8 cellular contexts compared by ENCODE assay signal in genomic region chr17:30708241-30709078, GRCh38.
DNase-seq lines count a peak whose midpoint lies in the region; FAIRE-seq and TF ChIP-seq lines count a peak whose summit lies in the region.
"Not testable (repeated sequence)": the region's sequence is repeated elsewhere in the genome, so short reads cannot be mapped to it uniquely, and the experiment has no call there.

No MANE protein-coding gene starts in this region.

- not testable (repeated sequence) for FAIRE-seq in H54 (lab: Jason Lieb, UNC)

- H3K4me1 Mint-ChIP-seq in CD4-positive, alpha-beta memory T cell: peaks cover 15 to 42% (median 28%) of the 10 kb centered on the region in 4 donors

- TF ChIP-seq CTCF in SK-N-SH (IDR thresholded peaks at IDR 0.05); fibroblast of lung (conservative IDR thresholded peaks at IDR 0.05 in 1 of 2, IDR thresholded peaks at IDR 0.05 in 1 of 2; ENCODE audit: low read depth in 1 of 2, low read length in 2 of 2): not testable (repeated sequence)

- peaks cover 33% of the 10 kb centered on the region for H4K20me1 ChIP-seq in SK-N-SH (ENCODE audit: insufficient read depth)
- H4K20me1 ChIP-seq in fibroblast of lung (ENCODE audit: control insufficient read depth, extremely low read depth, insufficient read depth, low read length): not testable (repeated sequence)

- H3K79me2 ChIP-seq in SK-N-SH (ENCODE audit: insufficient read depth): peaks cover 40% of the 10 kb centered on the region
- H3K79me2 ChIP-seq in fibroblast of lung (ENCODE audit: control insufficient read depth, insufficient read depth, low read length): not testable (repeated sequence)

- not testable (repeated sequence) for TF ChIP-seq RAD21 in SK-N-SH (IDR thresholded peaks at IDR 0.05; ENCODE audit: low read length)

- CTCF ChIA-PET in CD4-positive, alpha-beta memory T cell (lab: Charles Lee; ENCODE audit: partially characterized antibody): not testable (repeated sequence)
- CTCF ChIA-PET in SK-N-SH (lab: Yijun Ruan, JAX): interaction anchor here (1.2 kb wide), 1 partner anchor 116 kb away, joined by 4 read pairs; the partner anchor contains the start of gene CRLF3

- H3K27ac ChIP-seq in CD4-positive, alpha-beta memory T cell (ENCODE audit: low read depth, low read length): peak overlapping the region; percentile 49
- H3K27ac ChIP-seq in SK-N-SH (ENCODE audit: low read depth in 2 of 2, low read length in 1 of 2): peak overlapping the region; percentile 92 to 98
- H3K27ac ChIP-seq in fibroblast of lung (ENCODE audit: insufficient read depth, low read length): not testable (repeated sequence)

- H3K4me1 ChIP-seq in CD4-positive, alpha-beta memory T cell (ENCODE audit: insufficient read depth, low read length): peaks cover 15% of the 10 kb centered on the region
- H3K4me1 ChIP-seq in SK-N-SH (ENCODE audit: control insufficient read depth in 1 of 2, insufficient read depth in 2 of 2, low read depth in 1 of 2, low read length in 1 of 2): peaks cover 3 to 14% of the 10 kb centered on the region in 2 experiments; a peak in 1 of 4 replicates
- not testable (repeated sequence) for H3K4me1 ChIP-seq in fibroblast of lung (ENCODE audit: control insufficient read depth, extremely low read depth, insufficient read depth, low read length)
- H3K4me1 ChIP-seq in mononuclear cell (ENCODE audit: insufficient read depth, low read length): peaks cover 25% of the 10 kb centered on the region

- not testable (repeated sequence) for H3K9me3 ChIP-seq in CD4-positive, alpha-beta memory T cell (ENCODE audit: control insufficient read depth in 1 of 2, low read length in 2 of 2); SK-N-SH; fibroblast of lung (ENCODE audit: control insufficient read depth, insufficient read depth, low read depth, low read length); mononuclear cell (ENCODE audit: low read depth, low read length)

- H3K4me2 ChIP-seq in SK-N-SH (peak overlapping the region; percentile 94), fibroblast of lung (ENCODE audit: extremely low read depth, insufficient read depth, low read length) (peak overlapping the region; percentile 68)

- intact Hi-C loops in CD4-positive, alpha-beta memory T cell (cut with micrococcal nuclease): loop anchor here (1.0 to 2.0 kb wide), 2 partner anchors 116 to 330 kb away; partner anchors contain the start of genes CPD and CRLF3

- peak overlapping the region; percentile 94 to 99 (median 97) for H3K4me3 Mint-ChIP-seq in CD4-positive, alpha-beta memory T cell

- not testable (repeated sequence) for H3K27me3 Mint-ChIP-seq in CD4-positive, alpha-beta memory T cell

- H3K9me2 ChIP-seq in SK-N-SH: not testable (repeated sequence)

- 0 out of 4 replicates have a peak, but pooled peaks of 1 of the 2 experiments have one; percentile 10 for TF ChIP-seq EP300 in SK-N-SH (IDR thresholded peaks at IDR 0.05; ENCODE audit: borderline replicate concordance in 1 of 2, low read depth in 1 of 2, low read length in 1 of 2)

- not testable (repeated sequence) for H3K36me3 ChIP-seq in CD4-positive, alpha-beta memory T cell (ENCODE audit: insufficient read depth, low read length); SK-N-SH (replicated peaks in 1 of 2; ENCODE audit: control insufficient read depth in 1 of 2, insufficient read depth in 2 of 2, low read length in 1 of 2); fibroblast of lung (ENCODE audit: control insufficient read depth, insufficient read depth, low read length)

- not testable (repeated sequence) for H3K27me3 ChIP-seq in CD4-positive, alpha-beta memory T cell (ENCODE audit: insufficient read depth, low read length); SK-N-SH (ENCODE audit: insufficient read depth); mononuclear cell (ENCODE audit: insufficient read depth, low read length)
- peaks cover 16% of the 10 kb centered on the region for H3K27me3 ChIP-seq in fibroblast of lung (ENCODE audit: control insufficient read depth, insufficient read depth, low read length)

- H2AFZ ChIP-seq in SK-N-SH (ENCODE audit: low read depth): peak overlapping the region; percentile 100
- peak overlapping the region; percentile 30 for H2AFZ ChIP-seq in fibroblast of lung (ENCODE audit: low read length)

- H3F3A ChIP-seq in SK-N-SH (replicated peaks; ENCODE audit: insufficient read depth): not testable (repeated sequence)

- not testable (repeated sequence) for H3K36me3 Mint-ChIP-seq in CD4-positive, alpha-beta memory T cell

- H3K9ac ChIP-seq in SK-N-SH: peak overlapping the region; percentile 84
- H3K9ac ChIP-seq in fibroblast of lung (ENCODE audit: insufficient read depth, low read length): not testable (repeated sequence)

- not testable (repeated sequence) for H3K9me3 Mint-ChIP-seq in CD4-positive, alpha-beta memory T cell

- DNase-seq in CD4-positive, alpha-beta memory T cell: peak; percentile 68 to 78 (median 76)
- DNase-seq in H54 (ENCODE audit: insufficient read length, low spot score) (peak; percentile 55), NCI-H146 (lab: John Stamatoyannopoulos, UW) (peak; percentile 96), SK-N-SH (peak; percentile 90), fibroblast of lung (ENCODE audit: low read depth in 2 of 2) (peak; percentile 95 to 98)
- DNase-seq in activated gamma-delta T cell treated with anti-CD3 and anti-CD28 coated beads, Interleukin-2, amount 50 U/mL, for 16 hours (ENCODE audit: low read depth): peak; percentile 47
- peak in 2 of 3 experiments; percentile 49 to 56 for DNase-seq in stimulated activated CD4-positive, alpha-beta T cell treated with anti-CD3 and anti-CD28 coated beads, TNF-alpha, amount 100 ng/mL, for 4 hours (ENCODE audit: low read depth in 3 of 3)

- peak overlapping the region; percentile 61 to 93 (median 89) for H3K27ac Mint-ChIP-seq in CD4-positive, alpha-beta memory T cell

- H3K4me3 ChIP-seq in CD4-positive, alpha-beta memory T cell (ENCODE audit: low read length in 2 of 2): peak overlapping the region; percentile 65 to 80
- peak overlapping the region; percentile 68 to 97 for H3K4me3 ChIP-seq in SK-N-SH (ENCODE audit: low read depth in 2 of 2, low read length in 1 of 2)
- peak overlapping the region; percentile 33 to 84 (median 67) for H3K4me3 ChIP-seq in fibroblast of lung (replicated peaks in 1 of 4; ENCODE audit: control extremely low read depth in 1 of 4, insufficient read depth in 1 of 4, low read depth in 3 of 4, low read length in 4 of 4)
- peak overlapping the region; percentile 66 for H3K4me3 ChIP-seq in mononuclear cell (ENCODE audit: low read length)

- POLR2A ChIA-PET in CD4-positive, alpha-beta memory T cell (lab: Charles Lee; ENCODE audit: partially characterized antibody): interaction anchor here (0.8 to 1.2 kb wide), 4 partner anchors 11 to 123 kb away, joined by 3 to 6 read pairs (median 4); partner anchors contain the start of genes ATAD5 and CRLF3
- POLR2A ChIA-PET in SK-N-SH (lab: Yijun Ruan, JAX): not testable (repeated sequence)

- WGBS in SK-N-SH (ENCODE audit: low lambda C conversion rate): under 1% methylated on average over 40 of the region's 75 CpGs

- TF ChIP-seq POLR2A in H54 (IDR thresholded peaks at IDR 0.05; ENCODE audit: low read depth, low read length): peak; percentile 45; the same call in 1 of the 2 replicates

TF ChIP-seq in SK-N-SH, 30 proteins besides CTCF, POLR2A, EP300 and RAD21 (continues in another document):
- TF ChIP-seq RFX5 (IDR thresholded peaks at IDR 0.05; ENCODE audit: low read length) (peak; percentile 42; the same call in 1 of the 2 replicates), TAF1 (IDR thresholded peaks at IDR 0.05; ENCODE audit: borderline replicate concordance, low read depth, low read length) (peak; percentile 67), NRF1 (IDR thresholded peaks at IDR 0.05; ENCODE audit: low read depth, low read length) (0 out of 2 replicates have a peak, but pooled peaks have one; percentile 6), ELF1 (IDR thresholded peaks at IDR 0.05) (peak; percentile 22; the same call in 1 of the 2 replicates), TEAD4 (IDR thresholded peaks at IDR 0.05; ENCODE audit: borderline replicate concordance, insufficient read depth) (0 out of 2 replicates have a peak, but pooled peaks have one; percentile 42), NFIC (IDR thresholded peaks at IDR 0.05; ENCODE audit: borderline replicate concordance) (peak; percentile 19; the same call in 1 of the 2 replicates), CHD2 (IDR thresholded peaks at IDR 0.05; ENCODE audit: low read length, partially characterized antibody) (peak; percentile 6), JUND (IDR thresholded peaks at IDR 0.05) (peak; percentile 85), YY1 (IDR thresholded peaks at IDR 0.05; ENCODE audit: low read depth) (peak; percentile 81), SIN3A (IDR thresholded peaks at IDR 0.05; ENCODE audit: borderline replicate concordance, low read depth, low read length) (peak; percentile 28; the same call in 1 of the 2 replicates), ZBTB33 (IDR thresholded peaks at IDR 0.05; ENCODE audit: borderline replicate concordance, low read depth) (0 out of 2 replicates have a peak, but pooled peaks have one; percentile 25), GABPA (IDR thresholded peaks at IDR 0.05; ENCODE audit: low read depth) (peak; percentile 14)
- TF ChIP-seq, protein P1, sequence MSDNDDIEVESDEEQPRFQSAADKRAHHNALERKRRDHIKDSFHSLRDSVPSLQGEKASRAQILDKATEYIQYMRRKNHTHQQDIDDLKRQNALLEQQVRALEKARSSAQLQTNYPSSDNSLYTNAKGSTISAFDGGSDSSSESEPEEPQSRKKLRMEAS (IDR thresholded peaks at IDR 0.05; ENCODE audit: low read depth): peak; percentile 78
